25 cellular contexts compared by ENCODE assay signal in genomic region chr6:154528286-154528915, GRCh38.
"Had no signal": no experiment of that assay in that cellular context is flagged by ENCODE, and none has a peak within 500 bp of the region (broad histone marks: within the 10 kb centered on the region; RNA-seq: fewer than 3 reads in every experiment).

No MANE protein-coding gene starts in this region.

- H3K27me3 Mint-ChIP-seq: dendritic cell treated with granulocyte-macrophage colony-stimulating factor and Interleukin-4, amounts not matched to agents 40 ng/mL and 50 ng/mL, for 4 days; naive thymus-derived CD4-positive, alpha-beta T cell; progenitor cell of endocrine pancreas; stimulated activated naive CD8-positive, alpha-beta T cell treated with anti-CD3 and anti-CD28 coated beads, Interleukin-15, Interleukin-2, amounts not matched to agents 100 ng/mL and 50 ng/mL, for 24 hours had no signal

- H3K4me2 ChIP-seq: neural progenitor cell had no signal

- H3K9ac ChIP-seq: neural progenitor cell, parathyroid adenoma had no signal

- DNase-seq: effector CD8-positive, alpha-beta T cell; endodermal cell; foreskin keratinocyte; heart right ventricle; hypothalamus; mesenchymal stem cell; naive thymus-derived CD4-positive, alpha-beta T cell; spleen; stimulated activated naive B cell treated with anti-CD40 and anti-IgM and Interleukin-4, amounts not matched to agents 10 μg/mL and 1 μg/mL and 100 μg/mL, for 72 hours; upper lobe of right lung; uterus had no signal

- H3K4me1 Mint-ChIP-seq: endodermal cell; mesothelial cell of epicardium; nephron; neural progenitor cell; stimulated activated naive B cell treated with anti-CD40 and anti-IgM and Interleukin-4, amounts not matched to agents 10 μg/mL and 1 μg/mL and 100 μg/mL, for 72 hours had no signal

- H3K27me3 ChIP-seq: foreskin keratinocyte, gastroesophageal sphincter, heart right ventricle, neural progenitor cell, spleen, tibial nerve, upper lobe of right lung, uterus had no signal

- H2AFZ ChIP-seq: neural progenitor cell, parathyroid adenoma had no signal

- H3K36me3 Mint-ChIP-seq: mesothelial cell of epicardium; naive thymus-derived CD4-positive, alpha-beta T cell; neural progenitor cell had no signal

- H3K9me3 Mint-ChIP-seq: neural progenitor cell had no signal

- H3K4me1 ChIP-seq: gastroesophageal sphincter, heart right ventricle, neural progenitor cell, parathyroid adenoma, spleen, tibial nerve, upper lobe of right lung, uterus had no signal

- H3K4me3 Mint-ChIP-seq: dendritic cell treated with granulocyte-macrophage colony-stimulating factor and Interleukin-4, amounts not matched to agents 40 ng/mL and 50 ng/mL, for 4 days; endodermal cell; mesothelial cell of epicardium; naive thymus-derived CD4-positive, alpha-beta T cell; nephron; neural progenitor cell; stimulated activated naive B cell treated with anti-CD40 and anti-IgM and Interleukin-4, amounts not matched to agents 10 μg/mL and 1 μg/mL and 100 μg/mL, for 72 hours; stimulated activated naive CD8-positive, alpha-beta T cell treated with anti-CD3 and anti-CD28 coated beads, Interleukin-15, Interleukin-2, amounts not matched to agents 100 ng/mL and 50 ng/mL, for 24 hours had no signal

- H3K9me3 ChIP-seq: gastroesophageal sphincter, heart right ventricle, spleen, thoracic aorta, tibial nerve, upper lobe of right lung, uterus had no signal

- H3K27ac Mint-ChIP-seq: dendritic cell treated with granulocyte-macrophage colony-stimulating factor and Interleukin-4, amounts not matched to agents 40 ng/mL and 50 ng/mL, for 4 days; endodermal cell; mesothelial cell of epicardium; naive thymus-derived CD4-positive, alpha-beta T cell; nephron; neural progenitor cell; progenitor cell of endocrine pancreas; stimulated activated naive B cell treated with anti-CD40 and anti-IgM and Interleukin-4, amounts not matched to agents 10 μg/mL and 1 μg/mL and 100 μg/mL, for 72 hours; stimulated activated naive CD8-positive, alpha-beta T cell treated with anti-CD3 and anti-CD28 coated beads, Interleukin-15, Interleukin-2, amounts not matched to agents 100 ng/mL and 50 ng/mL, for 24 hours had no signal

- FAIRE-seq: colon, keratinocyte had no signal

- H3K36me3 ChIP-seq: gastroesophageal sphincter, heart right ventricle, neural progenitor cell, spleen, thoracic aorta, tibial nerve, upper lobe of right lung, uterus had no signal

- H3K4me3 ChIP-seq: gastroesophageal sphincter, heart right ventricle, lung, neural progenitor cell, spleen, thoracic aorta, tibial nerve, upper lobe of right lung, uterus had no signal

- H3K27ac ChIP-seq: epithelial cell of prostate, foreskin keratinocyte, gastroesophageal sphincter, heart right ventricle, neural progenitor cell, parathyroid adenoma, spleen, thoracic aorta, tibial nerve, upper lobe of right lung, uterus had no signal

- H3K79me2 ChIP-seq: parathyroid adenoma had no signal
